8 cellular contexts compared by ENCODE assay signal in the genomic region with DNA sequence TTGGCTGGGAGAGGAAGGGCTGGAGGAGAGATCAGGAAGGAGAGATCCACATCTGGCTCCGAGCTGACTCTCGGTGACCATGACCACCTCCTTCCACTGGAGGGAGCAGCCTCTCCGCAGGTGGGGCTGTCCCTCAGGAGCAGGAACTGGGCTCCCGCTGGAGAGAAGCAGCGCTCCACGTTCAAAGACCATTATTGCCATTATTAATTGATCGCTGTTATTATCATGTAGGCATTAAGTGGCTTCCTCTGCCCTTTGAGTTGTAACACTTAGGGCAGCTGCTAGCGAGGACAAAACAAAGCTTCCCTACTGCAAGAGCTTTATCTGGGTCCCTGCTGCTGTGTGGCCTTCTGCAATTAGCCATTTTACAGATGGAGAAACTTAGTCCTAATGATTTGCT.
A peak's percentile ranks its signal among the peaks of the same experiment; 100 is the strongest.
DNase-seq lines count a peak whose midpoint lies in the region; ATAC-seq and TF ChIP-seq lines count a peak whose summit lies in the region.

No MANE protein-coding gene starts in this region.

- H3F3A ChIP-seq in Loucy (ENCODE audit: low read depth) = no peaks in the 10 kb centered on the region

- no peak overlapping the region for H3K27ac Mint-ChIP-seq in T-helper 2 cell treated with Interferon-gamma antibody and Interleukin-4, amounts not matched to agents 5 μg/mL and 100 μg/mL, for 36 hours

- no peaks in the 10 kb centered on the region for H3K27me3 Mint-ChIP-seq in T-helper 2 cell treated with Interferon-gamma antibody and Interleukin-4, amounts not matched to agents 5 μg/mL and 100 μg/mL, for 36 hours (ENCODE audit: low read depth)

- no peaks in the 10 kb centered on the region for H3K36me3 ChIP-seq in BE2C
- no peaks in the 10 kb centered on the region for H3K36me3 ChIP-seq in Loucy (ENCODE audit: insufficient read depth, low read length)
- no peaks in the 10 kb centered on the region for H3K36me3 ChIP-seq in parathyroid adenoma (ENCODE audit: control insufficient read depth, insufficient read depth, low read length)

- H3K4me2 ChIP-seq in Loucy (ENCODE audit: low read depth, low read length, poor library complexity, severe bottlenecking) = no peak overlapping the region
- H3K4me2 ChIP-seq in parathyroid adenoma (ENCODE audit: low read length) = no peak overlapping the region

- H3K9ac ChIP-seq in Loucy (ENCODE audit: low read depth, low read length, poor library complexity, severe bottlenecking) (no peak overlapping the region), parathyroid adenoma (no peak overlapping the region)

- H3K79me2 ChIP-seq in Loucy (ENCODE audit: insufficient read depth, low read length) (no peaks in the 10 kb centered on the region), parathyroid adenoma (no peaks in the 10 kb centered on the region)

- H3K27ac ChIP-seq in foreskin keratinocyte (no peak overlapping the region), parathyroid adenoma (no peak overlapping the region)

- no peaks in the 10 kb centered on the region for H3K9me2 ChIP-seq in Loucy (replicated peaks; ENCODE audit: low read depth, low read length)

- no peaks in the 10 kb centered on the region for H4K20me1 ChIP-seq in Loucy (ENCODE audit: insufficient read depth, low read length, poor library complexity, severe bottlenecking)

- H3K27me3 ChIP-seq in BE2C = no peaks in the 10 kb centered on the region
- H3K27me3 ChIP-seq in Loucy (ENCODE audit: insufficient read depth, low read length, poor library complexity, severe bottlenecking) = peaks cover 6% of the 10 kb centered on the region
- peaks cover 25% of the 10 kb centered on the region for H3K27me3 ChIP-seq in foreskin keratinocyte
- H3K27me3 ChIP-seq in parathyroid adenoma (ENCODE audit: control insufficient read depth, insufficient read depth, low read length) = no peaks in the 10 kb centered on the region

- H3K36me3 Mint-ChIP-seq in T-helper 2 cell treated with Interferon-gamma antibody and Interleukin-4, amounts not matched to agents 5 μg/mL and 100 μg/mL, for 36 hours (ENCODE audit: low read depth) = no peaks in the 10 kb centered on the region

- no peaks in the 10 kb centered on the region for H3K4me1 Mint-ChIP-seq in T-helper 2 cell treated with Interferon-gamma antibody and Interleukin-4, amounts not matched to agents 5 μg/mL and 100 μg/mL, for 36 hours (ENCODE audit: low read depth)

- TF ChIP-seq CTCF in BE2C (IDR thresholded peaks at IDR 0.05; ENCODE audit: low read depth, low read length) (peak; percentile 94), Loucy (conservative IDR thresholded peaks at IDR 0.05; ENCODE audit: low read length) (peak; percentile 60), foreskin keratinocyte (conservative IDR thresholded peaks at IDR 0.05) (peak; percentile 91), parathyroid adenoma (IDR thresholded peaks at IDR 0.05) (peak; percentile 30)

- DNase-seq in BE2C = peak; percentile 79
- peak; percentile 29 for DNase-seq in SKM-1 treated with dmso at 0.1 percent for 144 hours (lab: John Stamatoyannopoulos, UW; ENCODE audit: unreplicated experiment)
- DNase-seq in foreskin keratinocyte = peak in 1 of 2 donors; percentile 41
- DNase-seq in T-helper 2 cell treated with Interferon-gamma antibody and Interleukin-4, amounts not matched to agents 5 μg/mL and 100 μg/mL, for 36 hours (ENCODE audit: low spot score) = no peak

- H2AFZ ChIP-seq in Loucy (ENCODE audit: low read length) = peak overlapping the region; percentile 54
- no peak overlapping the region for H2AFZ ChIP-seq in parathyroid adenoma

- H3K9me3 ChIP-seq in BE2C = no peaks in the 10 kb centered on the region
- no peaks in the 10 kb centered on the region for H3K9me3 ChIP-seq in Loucy (ENCODE audit: insufficient read depth, low read depth, low read length)
- H3K9me3 ChIP-seq in parathyroid adenoma (ENCODE audit: control insufficient read depth, low read length) = no peaks in the 10 kb centered on the region

- peaks cover 24% of the 10 kb centered on the region for H3K4me1 ChIP-seq in BE2C
- H3K4me1 ChIP-seq in Loucy (ENCODE audit: insufficient read depth, low read length, poor library complexity, severe bottlenecking) = peaks cover 6% of the 10 kb centered on the region
- H3K4me1 ChIP-seq in foreskin keratinocyte = no peaks in the 10 kb centered on the region
- no peaks in the 10 kb centered on the region for H3K4me1 ChIP-seq in parathyroid adenoma

- H3K9me3 Mint-ChIP-seq in T-helper 2 cell treated with Interferon-gamma antibody and Interleukin-4, amounts not matched to agents 5 μg/mL and 100 μg/mL, for 36 hours = no peaks in the 10 kb centered on the region

- H3K4me3 ChIP-seq in BE2C (ENCODE audit: low read depth, low read length) (peak overlapping the region; percentile 39), Loucy (ENCODE audit: low read length, poor library complexity, severe bottlenecking) (no peak overlapping the region), parathyroid adenoma (ENCODE audit: low read depth, low read length) (no peak overlapping the region)

- no peak overlapping the region for H3K4me3 Mint-ChIP-seq in T-helper 2 cell treated with Interferon-gamma antibody and Interleukin-4, amounts not matched to agents 5 μg/mL and 100 μg/mL, for 36 hours

- ATAC-seq in GM18502 (IDR thresholded peaks at IDR 0.05; ENCODE audit: poor library complexity, unreplicated experiment) = peak; percentile 67
- peak; percentile 90 for ATAC-seq in foreskin keratinocyte
- ATAC-seq in GM18520 (IDR thresholded peaks at IDR 0.05; ENCODE audit: unreplicated experiment) = no peak

Comparison
In these comparisons a context has a peak if more than half of its experiments do, and no peak if none do; other contexts are left out.
1. CTCF ChIP-seq: peak in every context shown above with its lines; median percentile 94 in BE2C; 91 in foreskin keratinocyte; 60 in Loucy; 30 in parathyroid adenoma.